In genomic region chr14:84129028-84129427, GRCh38 we compare ENCODE assay signal across 2 cellular contexts.
TF ChIP-seq lines count a peak whose summit lies in the region.

No MANE protein-coding gene starts in this region.

TF ChIP-seq in IMR-90, 13 proteins besides CTCF, POLR2A, EP300 and RAD21 (continued from another document):
- no peak for TF ChIP-seq FOS (IDR thresholded peaks at IDR 0.05; ENCODE audit: low read depth, low read length)

TF ChIP-seq in GM12878, 131 proteins besides CTCF, POLR2A, EP300 and RAD21 (continued from another document):
- TF ChIP-seq, protein P1, sequence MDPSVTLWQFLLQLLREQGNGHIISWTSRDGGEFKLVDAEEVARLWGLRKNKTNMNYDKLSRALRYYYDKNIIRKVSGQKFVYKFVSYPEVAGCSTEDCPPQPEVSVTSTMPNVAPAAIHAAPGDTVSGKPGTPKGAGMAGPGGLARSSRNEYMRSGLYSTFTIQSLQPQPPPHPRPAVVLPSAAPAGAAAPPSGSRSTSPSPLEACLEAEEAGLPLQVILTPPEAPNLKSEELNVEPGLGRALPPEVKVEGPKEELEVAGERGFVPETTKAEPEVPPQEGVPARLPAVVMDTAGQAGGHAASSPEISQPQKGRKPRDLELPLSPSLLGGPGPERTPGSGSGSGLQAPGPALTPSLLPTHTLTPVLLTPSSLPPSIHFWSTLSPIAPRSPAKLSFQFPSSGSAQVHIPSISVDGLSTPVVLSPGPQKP (IDR thresholded peaks at IDR 0.05; ENCODE audit: low read depth, low read length), result no peak
- TF ChIP-seq EGR1 (IDR thresholded peaks at IDR 0.05; ENCODE audit: borderline replicate concordance in 1 of 2, low read depth in 2 of 2, low read length in 2 of 2) (no peak), FOXM1 (IDR thresholded peaks at IDR 0.05; ENCODE audit: low read depth, low read length) (no peak), SREBF2 (IDR thresholded peaks at IDR 0.05; ENCODE audit: low read length) (no peak), MTA2 (IDR thresholded peaks at IDR 0.05; ENCODE audit: low read depth) (peak; percentile 44), MTA3 (IDR thresholded peaks at IDR 0.05; ENCODE audit: borderline replicate concordance, low read length) (no peak), IKZF2 (IDR thresholded peaks at IDR 0.05) (peak; percentile 38 to 48; a peak in 2 of 4 replicates), SIN3A (IDR thresholded peaks at IDR 0.05; ENCODE audit: low read depth, low read length) (no peak), IKZF1 (conservative IDR thresholded peaks at IDR 0.05) (peak; percentile 71), TCF7 (IDR thresholded peaks at IDR 0.05; ENCODE audit: borderline replicate concordance) (no peak), DPF2 (IDR thresholded peaks at IDR 0.05) (0 out of 2 replicates have a peak, but pooled peaks have one; percentile 23), SUZ12 (IDR thresholded peaks at IDR 0.05; ENCODE audit: unreplicated experiment) (no peak), FOXK2 (IDR thresholded peaks at IDR 0.05) (no peak), SUPT20H (IDR thresholded peaks at IDR 0.05; ENCODE audit: borderline replicate concordance, control insufficient read depth, low read depth, low read length) (no peak), TAF1 (IDR thresholded peaks at IDR 0.05; ENCODE audit: borderline replicate concordance, low read depth, low read length) (no peak), EED (IDR thresholded peaks at IDR 0.05; ENCODE audit: low read depth) (no peak), ZNF207 (IDR thresholded peaks at IDR 0.05; ENCODE audit: borderline replicate concordance) (no peak), IRF3 (IDR thresholded peaks at IDR 0.05) (no peak), HDGF (IDR thresholded peaks at IDR 0.05) (no peak)
- TF ChIP-seq, protein P2, sequence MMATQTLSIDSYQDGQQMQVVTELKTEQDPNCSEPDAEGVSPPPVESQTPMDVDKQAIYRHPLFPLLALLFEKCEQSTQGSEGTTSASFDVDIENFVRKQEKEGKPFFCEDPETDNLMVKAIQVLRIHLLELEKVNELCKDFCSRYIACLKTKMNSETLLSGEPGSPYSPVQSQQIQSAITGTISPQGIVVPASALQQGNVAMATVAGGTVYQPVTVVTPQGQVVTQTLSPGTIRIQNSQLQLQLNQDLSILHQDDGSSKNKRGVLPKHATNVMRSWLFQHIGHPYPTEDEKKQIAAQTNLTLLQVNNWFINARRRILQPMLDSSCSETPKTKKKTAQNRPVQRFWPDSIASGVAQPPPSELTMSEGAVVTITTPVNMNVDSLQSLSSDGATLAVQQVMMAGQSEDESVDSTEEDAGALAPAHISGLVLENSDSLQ (IDR thresholded peaks at IDR 0.05), result peak; percentile 61; the same call in 1 of the 2 replicates
- TF ChIP-seq, protein P3, sequence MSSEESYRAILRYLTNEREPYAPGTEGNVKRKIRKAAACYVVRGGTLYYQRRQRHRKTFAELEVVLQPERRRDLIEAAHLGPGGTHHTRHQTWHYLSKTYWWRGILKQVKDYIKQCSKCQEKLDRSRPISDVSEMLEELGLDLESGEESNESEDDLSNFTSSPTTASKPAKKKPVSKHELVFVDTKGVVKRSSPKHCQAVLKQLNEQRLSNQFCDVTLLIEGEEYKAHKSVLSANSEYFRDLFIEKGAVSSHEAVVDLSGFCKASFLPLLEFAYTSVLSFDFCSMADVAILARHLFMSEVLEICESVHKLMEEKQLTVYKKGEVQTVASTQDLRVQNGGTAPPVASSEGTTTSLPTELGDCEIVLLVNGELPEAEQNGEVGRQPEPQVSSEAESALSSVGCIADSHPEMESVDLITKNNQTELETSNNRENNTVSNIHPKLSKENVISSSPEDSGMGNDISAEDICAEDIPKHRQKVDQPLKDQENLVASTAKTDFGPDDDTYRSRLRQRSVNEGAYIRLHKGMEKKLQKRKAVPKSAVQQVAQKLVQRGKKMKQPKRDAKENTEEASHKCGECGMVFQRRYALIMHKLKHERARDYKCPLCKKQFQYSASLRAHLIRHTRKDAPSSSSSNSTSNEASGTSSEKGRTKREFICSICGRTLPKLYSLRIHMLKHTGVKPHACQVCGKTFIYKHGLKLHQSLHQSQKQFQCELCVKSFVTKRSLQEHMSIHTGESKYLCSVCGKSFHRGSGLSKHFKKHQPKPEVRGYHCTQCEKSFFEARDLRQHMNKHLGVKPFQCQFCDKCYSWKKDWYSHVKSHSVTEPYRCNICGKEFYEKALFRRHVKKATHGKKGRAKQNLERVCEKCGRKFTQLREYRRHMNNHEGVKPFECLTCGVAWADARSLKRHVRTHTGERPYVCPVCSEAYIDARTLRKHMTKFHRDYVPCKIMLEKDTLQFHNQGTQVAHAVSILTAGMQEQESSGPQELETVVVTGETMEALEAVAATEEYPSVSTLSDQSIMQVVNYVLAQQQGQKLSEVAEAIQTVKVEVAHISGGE (CRISPR knock-in tag; IDR thresholded peaks at IDR 0.05), result no peak
- TF ChIP-seq, protein P4, sequence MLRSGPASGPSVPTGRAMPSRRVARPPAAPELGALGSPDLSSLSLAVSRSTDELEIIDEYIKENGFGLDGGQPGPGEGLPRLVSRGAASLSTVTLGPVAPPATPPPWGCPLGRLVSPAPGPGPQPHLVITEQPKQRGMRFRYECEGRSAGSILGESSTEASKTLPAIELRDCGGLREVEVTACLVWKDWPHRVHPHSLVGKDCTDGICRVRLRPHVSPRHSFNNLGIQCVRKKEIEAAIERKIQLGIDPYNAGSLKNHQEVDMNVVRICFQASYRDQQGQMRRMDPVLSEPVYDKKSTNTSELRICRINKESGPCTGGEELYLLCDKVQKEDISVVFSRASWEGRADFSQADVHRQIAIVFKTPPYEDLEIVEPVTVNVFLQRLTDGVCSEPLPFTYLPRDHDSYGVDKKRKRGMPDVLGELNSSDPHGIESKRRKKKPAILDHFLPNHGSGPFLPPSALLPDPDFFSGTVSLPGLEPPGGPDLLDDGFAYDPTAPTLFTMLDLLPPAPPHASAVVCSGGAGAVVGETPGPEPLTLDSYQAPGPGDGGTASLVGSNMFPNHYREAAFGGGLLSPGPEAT (IDR thresholded peaks at IDR 0.05; ENCODE audit: low read depth), result peak; percentile 39; the same call in 1 of the 2 replicates
- TF ChIP-seq, protein P5, sequence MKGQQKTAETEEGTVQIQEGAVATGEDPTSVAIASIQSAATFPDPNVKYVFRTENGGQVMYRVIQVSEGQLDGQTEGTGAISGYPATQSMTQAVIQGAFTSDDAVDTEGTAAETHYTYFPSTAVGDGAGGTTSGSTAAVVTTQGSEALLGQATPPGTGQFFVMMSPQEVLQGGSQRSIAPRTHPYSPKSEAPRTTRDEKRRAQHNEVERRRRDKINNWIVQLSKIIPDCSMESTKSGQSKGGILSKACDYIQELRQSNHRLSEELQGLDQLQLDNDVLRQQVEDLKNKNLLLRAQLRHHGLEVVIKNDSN (IDR thresholded peaks at IDR 0.05; ENCODE audit: borderline replicate concordance, extremely low read length, insufficient read depth, low read depth, low read length), result no peak
- TF ChIP-seq, protein P6, sequence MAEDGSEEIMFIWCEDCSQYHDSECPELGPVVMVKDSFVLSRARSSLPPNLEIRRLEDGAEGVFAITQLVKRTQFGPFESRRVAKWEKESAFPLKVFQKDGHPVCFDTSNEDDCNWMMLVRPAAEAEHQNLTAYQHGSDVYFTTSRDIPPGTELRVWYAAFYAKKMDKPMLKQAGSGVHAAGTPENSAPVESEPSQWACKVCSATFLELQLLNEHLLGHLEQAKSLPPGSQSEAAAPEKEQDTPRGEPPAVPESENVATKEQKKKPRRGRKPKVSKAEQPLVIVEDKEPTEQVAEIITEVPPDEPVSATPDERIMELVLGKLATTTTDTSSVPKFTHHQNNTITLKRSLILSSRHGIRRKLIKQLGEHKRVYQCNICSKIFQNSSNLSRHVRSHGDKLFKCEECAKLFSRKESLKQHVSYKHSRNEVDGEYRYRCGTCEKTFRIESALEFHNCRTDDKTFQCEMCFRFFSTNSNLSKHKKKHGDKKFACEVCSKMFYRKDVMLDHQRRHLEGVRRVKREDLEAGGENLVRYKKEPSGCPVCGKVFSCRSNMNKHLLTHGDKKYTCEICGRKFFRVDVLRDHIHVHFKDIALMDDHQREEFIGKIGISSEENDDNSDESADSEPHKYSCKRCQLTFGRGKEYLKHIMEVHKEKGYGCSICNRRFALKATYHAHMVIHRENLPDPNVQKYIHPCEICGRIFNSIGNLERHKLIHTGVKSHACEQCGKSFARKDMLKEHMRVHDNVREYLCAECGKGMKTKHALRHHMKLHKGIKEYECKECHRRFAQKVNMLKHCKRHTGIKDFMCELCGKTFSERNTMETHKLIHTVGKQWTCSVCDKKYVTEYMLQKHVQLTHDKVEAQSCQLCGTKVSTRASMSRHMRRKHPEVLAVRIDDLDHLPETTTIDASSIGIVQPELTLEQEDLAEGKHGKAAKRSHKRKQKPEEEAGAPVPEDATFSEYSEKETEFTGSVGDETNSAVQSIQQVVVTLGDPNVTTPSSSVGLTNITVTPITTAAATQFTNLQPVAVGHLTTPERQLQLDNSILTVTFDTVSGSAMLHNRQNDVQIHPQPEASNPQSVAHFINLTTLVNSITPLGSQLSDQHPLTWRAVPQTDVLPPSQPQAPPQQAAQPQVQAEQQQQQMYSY (CRISPR knock-in tag; IDR thresholded peaks at IDR 0.05), result no peak
